ENCODE assay signal across 9 cellular contexts in the genomic region with DNA sequence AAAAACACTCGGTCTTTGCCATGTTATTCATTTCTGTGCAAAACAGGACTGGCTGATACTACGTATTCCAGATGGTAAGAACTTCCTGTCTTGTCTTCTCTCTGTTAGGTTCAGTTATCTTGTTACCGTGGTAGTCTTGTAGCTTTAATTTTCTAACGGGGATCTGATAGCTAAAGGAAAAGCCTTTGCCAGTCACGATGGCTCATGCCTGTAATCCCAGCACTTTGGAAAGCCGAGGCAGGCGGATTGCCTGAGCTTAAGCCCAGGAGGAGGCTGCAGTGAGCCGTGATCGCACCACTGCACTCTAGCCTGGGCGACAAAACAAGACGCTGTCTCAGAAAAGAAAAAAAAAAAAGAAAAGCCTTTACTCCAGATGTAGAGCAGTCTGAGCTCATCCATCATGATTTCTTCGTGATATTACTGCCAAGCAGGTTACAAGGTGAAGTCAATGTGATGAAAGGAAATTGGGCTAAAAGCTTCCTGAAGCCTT. TPM values are rescaled to one million over a fixed set of nuclear protein-coding genes. Genes with fewer than 3 reads are reported as not detected.
DNase-seq lines count a peak whose midpoint lies in the region; ATAC-seq and TF ChIP-seq lines count a peak whose summit lies in the region.
"Had no signal": no experiment of that assay in that cellular context is flagged by ENCODE, and none has a peak within 500 bp of the region (broad histone marks: within the 10 kb centered on the region; RNA-seq: fewer than 3 reads in every experiment).

No MANE protein-coding gene starts in this region.

- DNase-seq in HEK293T (ENCODE audit: extremely low spot score) (no peak), head of caudate nucleus (peak; percentile 30 to 75 (median 54)), skeletal muscle cell (ENCODE audit: low read depth) (peak; percentile 6), NCI-H526 (lab: John Stamatoyannopoulos, UW) (no peak)
- DNase-seq in activated T-cell treated with anti-CD3 and anti-CD28 coated beads, Interleukin-2, amount 50 U/mL, for 72 hours = no peak
- no peak for DNase-seq in activated CD4-positive, alpha-beta T cell treated with anti-CD3 and anti-CD28 coated beads for 48 hours
- DNase-seq: upper lobe of left lung had no signal

- peak overlapping the region; percentile 74 to 76 for H3K4me3 Mint-ChIP-seq in activated T-cell treated with anti-CD3 and anti-CD28 coated beads, Interleukin-2, amount 50 U/mL, for 72 hours

- no peaks in the 10 kb centered on the region for H3K27me3 Mint-ChIP-seq in activated T-cell treated with anti-CD3 and anti-CD28 coated beads, Interleukin-2, amount 50 U/mL, for 72 hours (ENCODE audit: low read depth)

- peaks cover 12% of the 10 kb centered on the region for H3K4me1 Mint-ChIP-seq in activated T-cell treated with anti-CD3 and anti-CD28 coated beads, Interleukin-2, amount 50 U/mL, for 72 hours (ENCODE audit: low read depth)

- intact Hi-C loops in head of caudate nucleus (cut with DNase I) = loop anchor here (10.0 kb wide), 1 partner anchor 344 kb away; a partner anchor contains a TSS

- peak overlapping the region; percentile 44 for H3K27ac Mint-ChIP-seq in activated T-cell treated with anti-CD3 and anti-CD28 coated beads, Interleukin-2, amount 50 U/mL, for 72 hours

- H3K9me3 Mint-ChIP-seq in activated T-cell treated with anti-CD3 and anti-CD28 coated beads, Interleukin-2, amount 50 U/mL, for 72 hours = no peaks in the 10 kb centered on the region

- peak overlapping the region; percentile 11 for H3K4me3 ChIP-seq in skeletal muscle cell (ENCODE audit: low read depth, low read length)
- H3K4me3 ChIP-seq: upper lobe of left lung had no signal

- POLR2A ChIA-PET in HEK293T (lab: Yijun Ruan, JAX) = interaction anchor here (1.0 to 1.5 kb wide), 2 partner anchors 9 to 10 kb away, joined by 3 to 12 read pairs; a partner anchor contains a TSS

- peak; percentile 37 to 44 for ATAC-seq in activated T-cell treated with anti-CD3 and anti-CD28 coated beads, Interleukin-2, amount 50 U/mL, for 72 hours (replicated peaks in 1 of 2)
- no peak for ATAC-seq in HG03045 (IDR thresholded peaks at IDR 0.05; ENCODE audit: unreplicated experiment)
- ATAC-seq in HG03432 (IDR thresholded peaks at IDR 0.05; ENCODE audit: unreplicated experiment) = no peak

- CTCF ChIA-PET in HEK293T (lab: Yijun Ruan, JAX) = interaction anchor here (0.7 kb wide), 1 partner anchor 114 kb away, joined by 3 read pairs; no protein-coding TSS in a partner anchor

- no peaks in the 10 kb centered on the region for H3K36me3 Mint-ChIP-seq in activated T-cell treated with anti-CD3 and anti-CD28 coated beads, Interleukin-2, amount 50 U/mL, for 72 hours (ENCODE audit: insufficient read depth in 2 of 2)

TF ChIP-seq in HEK293T, 16 proteins besides CTCF, POLR2A, EP300 and RAD21:
- TF ChIP-seq ARNT (IDR thresholded peaks at IDR 0.05) (no peak), ZNF384 (IDR thresholded peaks at IDR 0.05) (peak; percentile 85)

RNA-seq across cellular contexts. Expression of a gene that starts 11.1 kb away (rescaled TPM):
- 10 to 100 TPM; 41.6 to 53.3 TPM for total RNA-seq in activated T-cell treated with anti-CD3 and anti-CD28 coated beads, Interleukin-2, amount 50 U/mL, for 72 hours

RNA-seq across cellular contexts. Expression of a gene that starts 36.3 kb away (rescaled TPM):
- 10 to 100 TPM; 40.3 to 47.2 TPM for total RNA-seq in activated T-cell treated with anti-CD3 and anti-CD28 coated beads, Interleukin-2, amount 50 U/mL, for 72 hours

Comparison
In these comparisons a context has a peak if more than half of its experiments do, and no peak if none do; other contexts are left out.
1. DNase-seq: peak in head of caudate nucleus (42 of 42) and skeletal muscle cell (single experiment); none in HEK293T (single experiment), activated T-cell treated with anti-CD3 and anti-CD28 coated beads, Interleukin-2, amount 50 U/mL, for 72 hours (0 of 2), activated CD4-positive, alpha-beta T cell treated with anti-CD3 and anti-CD28 coated beads for 48 hours (single experiment) and NCI-H526 (0 of 2).
2. ATAC-seq: peak in activated T-cell treated with anti-CD3 and anti-CD28 coated beads, Interleukin-2, amount 50 U/mL, for 72 hours (2 of 2); none in HG03045 (single experiment) and HG03432 (single experiment).